1 cellular context compared by ENCODE assay signal in the genomic region with DNA sequence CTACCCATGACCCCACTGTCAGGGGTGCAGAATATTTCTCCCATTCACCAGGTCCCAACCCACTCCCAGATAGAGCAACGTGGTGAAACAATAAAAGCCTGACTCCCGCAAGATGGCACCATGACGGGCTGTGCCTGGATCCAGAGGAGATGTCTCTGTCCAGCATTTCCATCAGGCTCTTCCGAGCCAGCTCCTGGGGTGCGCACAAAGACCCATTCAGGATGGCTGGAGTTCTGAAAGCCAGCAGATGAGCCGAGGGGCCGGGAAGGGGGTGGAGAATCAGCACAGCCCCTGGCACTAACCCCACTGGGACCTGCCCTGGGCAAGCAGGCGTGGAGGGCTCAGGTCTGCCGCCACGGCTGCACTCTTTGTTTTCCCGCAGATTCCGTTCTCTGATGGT.
A peak's percentile ranks its signal among the peaks of the same experiment; 100 is the strongest.
TF ChIP-seq lines count a peak whose summit lies in the region.

No MANE protein-coding gene starts in this region.

TF ChIP-seq in PFSK-1, 5 proteins besides CTCF, POLR2A, EP300 and RAD21 (continued from another document):
- TF ChIP-seq, protein P1, sequence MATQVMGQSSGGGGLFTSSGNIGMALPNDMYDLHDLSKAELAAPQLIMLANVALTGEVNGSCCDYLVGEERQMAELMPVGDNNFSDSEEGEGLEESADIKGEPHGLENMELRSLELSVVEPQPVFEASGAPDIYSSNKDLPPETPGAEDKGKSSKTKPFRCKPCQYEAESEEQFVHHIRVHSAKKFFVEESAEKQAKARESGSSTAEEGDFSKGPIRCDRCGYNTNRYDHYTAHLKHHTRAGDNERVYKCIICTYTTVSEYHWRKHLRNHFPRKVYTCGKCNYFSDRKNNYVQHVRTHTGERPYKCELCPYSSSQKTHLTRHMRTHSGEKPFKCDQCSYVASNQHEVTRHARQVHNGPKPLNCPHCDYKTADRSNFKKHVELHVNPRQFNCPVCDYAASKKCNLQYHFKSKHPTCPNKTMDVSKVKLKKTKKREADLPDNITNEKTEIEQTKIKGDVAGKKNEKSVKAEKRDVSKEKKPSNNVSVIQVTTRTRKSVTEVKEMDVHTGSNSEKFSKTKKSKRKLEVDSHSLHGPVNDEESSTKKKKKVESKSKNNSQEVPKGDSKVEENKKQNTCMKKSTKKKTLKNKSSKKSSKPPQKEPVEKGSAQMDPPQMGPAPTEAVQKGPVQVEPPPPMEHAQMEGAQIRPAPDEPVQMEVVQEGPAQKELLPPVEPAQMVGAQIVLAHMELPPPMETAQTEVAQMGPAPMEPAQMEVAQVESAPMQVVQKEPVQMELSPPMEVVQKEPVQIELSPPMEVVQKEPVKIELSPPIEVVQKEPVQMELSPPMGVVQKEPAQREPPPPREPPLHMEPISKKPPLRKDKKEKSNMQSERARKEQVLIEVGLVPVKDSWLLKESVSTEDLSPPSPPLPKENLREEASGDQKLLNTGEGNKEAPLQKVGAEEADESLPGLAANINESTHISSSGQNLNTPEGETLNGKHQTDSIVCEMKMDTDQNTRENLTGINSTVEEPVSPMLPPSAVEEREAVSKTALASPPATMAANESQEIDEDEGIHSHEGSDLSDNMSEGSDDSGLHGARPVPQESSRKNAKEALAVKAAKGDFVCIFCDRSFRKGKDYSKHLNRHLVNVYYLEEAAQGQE (IDR thresholded peaks at IDR 0.05; ENCODE audit: insufficient read depth in 1 of 2, low read depth in 2 of 2, low read length in 2 of 2) = peak; percentile 69 to 86
